In genomic region chr6:11663519-11663918, GRCh38 we compare ENCODE assay signal across 28 cellular contexts.
"Had no signal": no experiment of that assay in that cellular context is flagged by ENCODE, and none has a peak within 500 bp of the region (broad histone marks: within the 10 kb centered on the region; RNA-seq: fewer than 3 reads in every experiment).

No MANE protein-coding gene starts in this region.

- H3K36me3 ChIP-seq: colonic mucosa, esophagus muscularis mucosa, esophagus squamous epithelium, gastrocnemius medialis, gastroesophageal sphincter, heart left ventricle, heart right ventricle had no signal

- H3K4me3 ChIP-seq: colonic mucosa, coronary artery, dorsolateral prefrontal cortex, esophagus muscularis mucosa, esophagus squamous epithelium, gastrocnemius medialis, gastroesophageal sphincter, heart left ventricle, heart right ventricle had no signal

- H3K4me3 Mint-ChIP-seq: dendritic cell treated with granulocyte-macrophage colony-stimulating factor and Interleukin-4, amounts not matched to agents 40 ng/mL and 50 ng/mL, for 4 days; effector memory CD8-positive, alpha-beta T cell had no signal

- H3K27ac Mint-ChIP-seq: dendritic cell treated with granulocyte-macrophage colony-stimulating factor and Interleukin-4, amounts not matched to agents 40 ng/mL and 50 ng/mL, for 4 days; effector memory CD8-positive, alpha-beta T cell had no signal

- H3K27me3 ChIP-seq: colonic mucosa, dorsolateral prefrontal cortex, esophagus squamous epithelium, foreskin keratinocyte, gastrocnemius medialis, gastroesophageal sphincter, heart left ventricle, heart right ventricle had no signal

- ATAC-seq: effector memory CD8-positive, alpha-beta T cell; esophagus mucosa; foreskin keratinocyte; gastrocnemius medialis; gastroesophageal sphincter; heart left ventricle; heart right ventricle had no signal

- DNase-seq: colonic mucosa; cortex of kidney; dermis blood vessel endothelial cell; dorsolateral prefrontal cortex; effector CD4-positive, alpha-beta T cell; effector CD8-positive, alpha-beta T cell; effector memory CD4-positive, alpha-beta T cell; effector memory CD8-positive, alpha-beta T cell; erythroblast; esophagus squamous epithelium; foreskin fibroblast; foreskin keratinocyte; foreskin melanocyte; gastrocnemius medialis; glutamatergic neuron; head of caudate nucleus; heart left ventricle; heart right ventricle had no signal

- FAIRE-seq: colon, endometrium, endothelial cell of umbilical vein, frontal cortex had no signal

- H3K9me3 Mint-ChIP-seq: dendritic cell treated with granulocyte-macrophage colony-stimulating factor and Interleukin-4, amounts not matched to agents 40 ng/mL and 50 ng/mL, for 4 days; effector memory CD8-positive, alpha-beta T cell had no signal

- H3K4me1 ChIP-seq: colonic mucosa, esophagus muscularis mucosa, foreskin keratinocyte, gastrocnemius medialis, gastroesophageal sphincter, heart left ventricle, heart right ventricle had no signal

- H3K9me3 ChIP-seq: colonic mucosa, esophagus squamous epithelium, gastrocnemius medialis, gastroesophageal sphincter had no signal

- H3K27ac ChIP-seq: colonic mucosa, coronary artery, dorsolateral prefrontal cortex, epithelial cell of prostate, esophagus muscularis mucosa, esophagus squamous epithelium, foreskin keratinocyte, gastrocnemius medialis, gastroesophageal sphincter, heart left ventricle, heart right ventricle had no signal
